In genomic region chr19:16118489-16119033, GRCh38 we compare ENCODE assay signal across 9 cellular contexts. TPM values are rescaled to one million over a fixed set of nuclear protein-coding genes. Genes with fewer than 3 reads are reported as not detected.
A peak's percentile ranks its signal among the peaks of the same experiment; 100 is the strongest.
DNase-seq lines count a peak whose midpoint lies in the region; ATAC-seq and TF ChIP-seq lines count a peak whose summit lies in the region.
"Had no signal": no experiment of that assay in that cellular context is flagged by ENCODE, and none has a peak within 500 bp of the region (broad histone marks: within the 10 kb centered on the region; RNA-seq: fewer than 3 reads in every experiment).

No MANE protein-coding gene starts in this region.

- no peak overlapping the region for H3K27ac ChIP-seq in right atrium auricular region
- H3K27ac ChIP-seq in muscle layer of duodenum (ENCODE audit: low read length), result peak overlapping the region; percentile 49

- H3K9me3 Mint-ChIP-seq in T-helper 2 cell treated with Interferon-gamma antibody and Interleukin-4, amounts not matched to agents 5 μg/mL and 100 μg/mL, for 36 hours, result no peaks in the 10 kb centered on the region
- H3K9me3 Mint-ChIP-seq in endothelial cell (ENCODE audit: unreplicated experiment), result no peaks in the 10 kb centered on the region

- H3K4me1 ChIP-seq in right atrium auricular region, result peaks cover 0 to 21% of the 10 kb centered on the region in 2 donors
- peaks cover 9 to 12% of the 10 kb centered on the region in 2 donors for H3K4me1 ChIP-seq in muscle layer of duodenum (ENCODE audit: control insufficient read depth in 1 of 2, insufficient read depth in 2 of 2, low read length in 2 of 2)

- DNase-seq in Right ventricle myocardium inferior (ENCODE audit: missing footprints) (peak; percentile 81), right atrium auricular region (ENCODE audit: low spot score) (no peak), AG20443 (ENCODE audit: low spot score) (no peak), DMS79 (lab: John Stamatoyannopoulos, UW) (no peak), endothelial cell (ENCODE audit: low spot score) (no peak)
- DNase-seq in T-helper 2 cell treated with Interferon-gamma antibody and Interleukin-4, amounts not matched to agents 5 μg/mL and 100 μg/mL, for 36 hours (ENCODE audit: low spot score), result peak; percentile 78

- peak overlapping the region; percentile 80 for H3K4me3 Mint-ChIP-seq in T-helper 2 cell treated with Interferon-gamma antibody and Interleukin-4, amounts not matched to agents 5 μg/mL and 100 μg/mL, for 36 hours
- no peak overlapping the region for H3K4me3 Mint-ChIP-seq in endothelial cell (ENCODE audit: unreplicated experiment)

- H3K27me3 Mint-ChIP-seq in T-helper 2 cell treated with Interferon-gamma antibody and Interleukin-4, amounts not matched to agents 5 μg/mL and 100 μg/mL, for 36 hours (ENCODE audit: low read depth), result no peaks in the 10 kb centered on the region
- peaks cover 3% of the 10 kb centered on the region for H3K27me3 Mint-ChIP-seq in endothelial cell (ENCODE audit: unreplicated experiment)

- peaks cover 52% of the 10 kb centered on the region for H3K36me3 ChIP-seq in right atrium auricular region
- peaks cover 20 to 43% of the 10 kb centered on the region in 2 donors for H3K36me3 ChIP-seq in muscle layer of duodenum (ENCODE audit: control insufficient read depth in 1 of 2, insufficient read depth in 2 of 2, low read length in 2 of 2)

- no peak overlapping the region for H3K4me3 ChIP-seq in right atrium auricular region
- no peak overlapping the region for H3K4me3 ChIP-seq in muscle layer of duodenum (ENCODE audit: low read depth in 1 of 2, low read length in 2 of 2)

- peak; percentile 63 for ATAC-seq in Right ventricle myocardium inferior
- peak; percentile 70 for ATAC-seq in HG03064 (IDR thresholded peaks at IDR 0.05; ENCODE audit: low read depth, unreplicated experiment)

- TF ChIP-seq CTCF in right atrium auricular region (IDR thresholded peaks at IDR 0.05) (no peak), endothelial cell (IDR thresholded peaks at IDR 0.05; ENCODE audit: unreplicated experiment) (no peak)

- H3K9me3 ChIP-seq in right atrium auricular region (no peaks in the 10 kb centered on the region), muscle layer of duodenum (ENCODE audit: control insufficient read depth in 1 of 2, low read length in 2 of 2) (no peaks in the 10 kb centered on the region)

- intact Hi-C loops in Right ventricle myocardium inferior (cut with DNase I), result no loop called here

- peaks cover 63% of the 10 kb centered on the region for H3K36me3 Mint-ChIP-seq in T-helper 2 cell treated with Interferon-gamma antibody and Interleukin-4, amounts not matched to agents 5 μg/mL and 100 μg/mL, for 36 hours (ENCODE audit: low read depth)
- peaks cover 25% of the 10 kb centered on the region for H3K36me3 Mint-ChIP-seq in endothelial cell (ENCODE audit: low read depth, unreplicated experiment)

- H3K27me3 ChIP-seq in right atrium auricular region (no peaks in the 10 kb centered on the region), muscle layer of duodenum (ENCODE audit: low read depth, low read length) (no peaks in the 10 kb centered on the region)

- peaks cover 49% of the 10 kb centered on the region for H3K4me1 Mint-ChIP-seq in T-helper 2 cell treated with Interferon-gamma antibody and Interleukin-4, amounts not matched to agents 5 μg/mL and 100 μg/mL, for 36 hours (ENCODE audit: low read depth)
- peaks cover 9% of the 10 kb centered on the region for H3K4me1 Mint-ChIP-seq in endothelial cell (ENCODE audit: unreplicated experiment)

- H3K27ac Mint-ChIP-seq in T-helper 2 cell treated with Interferon-gamma antibody and Interleukin-4, amounts not matched to agents 5 μg/mL and 100 μg/mL, for 36 hours, result peak overlapping the region; percentile 95
- H3K27ac Mint-ChIP-seq in endothelial cell (ENCODE audit: unreplicated experiment), result no peak overlapping the region

RNA-seq across cellular contexts. Expression of gene RAB8A, which starts 6.9 kb away (rescaled TPM):
- 25.6 TPM for total RNA-seq in Right ventricle myocardium inferior
- 10 to 100 TPM; 14.2 to 29.9 TPM for total RNA-seq in right atrium auricular region
- 60.6 TPM for total RNA-seq in endothelial cell (ENCODE audit: unreplicated experiment)

RNA-seq across cellular contexts. Expression of gene HSH2D, which starts 24.9 kb away (rescaled TPM):
- total RNA-seq in Right ventricle myocardium inferior (0.49 TPM), right atrium auricular region (1 to 10 TPM in 1 of 2 donors, not detected in 1; 1.1 TPM), endothelial cell (ENCODE audit: unreplicated experiment) (not detected)

RNA-seq across cellular contexts. Expression of gene TPM4, which starts 42.3 kb away (rescaled TPM):
- total RNA-seq in Right ventricle myocardium inferior (106 TPM), right atrium auricular region (100 to 1,000 TPM; 163 to 194 TPM), endothelial cell (ENCODE audit: unreplicated experiment) (644 TPM)

RNA-seq across cellular contexts. Expression of gene CIB3, which starts 54.8 kb away (rescaled TPM):
- total RNA-seq in Right ventricle myocardium inferior (not detected), right atrium auricular region (not detected), endothelial cell (ENCODE audit: unreplicated experiment) (not detected)
- total RNA-seq: temporal lobe had no signal

Comparison
In these comparisons a context has a peak if more than half of its experiments do, and no peak if none do; other contexts are left out.
1. DNase-seq: peak in Right ventricle myocardium inferior (single experiment) and T-helper 2 cell treated with Interferon-gamma antibody and Interleukin-4, amounts not matched to agents 5 μg/mL and 100 μg/mL, for 36 hours (single experiment); none in right atrium auricular region (single experiment), AG20443 (single experiment), DMS79 (single experiment) and endothelial cell (single experiment).